Comparison of ENCODE assay signal across 30 cellular contexts in the genomic region with DNA sequence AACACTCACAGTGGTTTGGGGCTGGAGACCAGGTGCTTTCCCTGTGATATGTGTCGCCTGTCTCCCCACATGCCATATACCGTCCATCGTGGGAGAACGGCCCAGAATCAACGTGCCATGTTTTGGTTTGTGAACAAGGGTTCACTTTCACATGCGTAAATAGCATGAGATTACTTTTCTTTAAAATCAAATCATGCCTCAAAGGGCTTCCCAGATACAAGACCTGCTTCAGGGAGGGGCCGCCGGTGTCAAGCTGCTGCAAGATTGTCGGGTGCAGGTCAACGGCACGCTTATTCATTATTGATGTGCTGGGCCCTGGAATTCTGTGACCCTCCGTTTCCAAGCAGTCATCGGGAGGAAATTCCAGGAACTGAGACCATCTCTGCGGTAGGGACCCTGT.
"Had no signal": no experiment of that assay in that cellular context is flagged by ENCODE, and none has a peak within 500 bp of the region (broad histone marks: within the 10 kb centered on the region; RNA-seq: fewer than 3 reads in every experiment).

No MANE protein-coding gene starts in this region.

- H3K27ac ChIP-seq: adrenal gland, ascending aorta, body of pancreas, brain microvascular endothelial cell, breast epithelium, cardiac muscle cell had no signal

- H3K27me3 ChIP-seq: adrenal gland, ascending aorta, body of pancreas, brain microvascular endothelial cell, breast epithelium, cardiac muscle cell had no signal

- H3K4me1 ChIP-seq: adrenal gland, ascending aorta, body of pancreas, breast epithelium had no signal

- H3K4me3 ChIP-seq: adrenal gland, ascending aorta, body of pancreas, breast epithelium, cardiac muscle cell had no signal

- H3K9me3 ChIP-seq: adrenal gland, ascending aorta, body of pancreas, breast epithelium had no signal

- DNase-seq: activated effector memory CD4-positive, alpha-beta T cell treated with anti-CD3 and anti-CD28 coated beads, Interleukin-2, amount 50 U/mL, for 16 hours; activated effector memory CD4-positive, alpha-beta T cell treated with Interleukin-2 at 50 U/mL for 16 hours; activated gamma-delta T cell; activated gamma-delta T cell treated with Interleukin-2 at 50 U/mL for 16 hours; activated naive CD4-positive, alpha-beta T cell; activated naive CD4-positive, alpha-beta T cell treated with anti-CD3 and anti-CD28 coated beads for 36 hours; activated naive CD4-positive, alpha-beta T cell treated with anti-CD3 and anti-CD28 coated beads, Interleukin-2, amount 10 ng/mL, durations not matched to agents 7 days and 5 days; activated naive CD4-positive, alpha-beta T cell treated with anti-CD3 and anti-CD28 coated beads, Interleukin-2, amount 50 U/mL, for 16 hours; activated naive CD4-positive, alpha-beta T cell treated with Interleukin-2 at 50 U/mL for 16 hours; activated naive CD8-positive, alpha-beta T cell treated with anti-CD3 and anti-CD28 coated beads for 36 hours; activated naive CD8-positive, alpha-beta T cell treated with anti-CD3 and anti-CD28 coated beads, Interleukin-2, amount 10 ng/mL, durations not matched to agents 7 days and 5 days; activated naive CD8-positive, alpha-beta T cell treated with anti-CD3 and anti-CD28 coated beads, Interleukin-2, amount 50 U/mL, for 24 hours; activated T-cell treated with anti-CD3 and anti-CD28 coated beads, Interleukin-2, amount 50 U/mL, for 1 hour; activated T-cell treated with anti-CD3 and anti-CD28 coated beads, Interleukin-2, amount 50 U/mL, for 24 hours; activated T-cell treated with anti-CD3 and anti-CD28 coated beads, Interleukin-2, amount 50 U/mL, for 4 hours; activated T-cell treated with anti-CD3 and anti-CD28 coated beads, Interleukin-2, amount 50 U/mL, for 48 hours; activated T-cell treated with anti-CD3 and anti-CD28 coated beads, Interleukin-2, amount 50 U/mL, for 72 hours; adrenal gland; amniotic stem cell; amygdala; anterior cingulate cortex; body of pancreas; brain microvascular endothelial cell; central memory CD4-positive, alpha-beta T cell; cerebellar nuclear complex had no signal

- H3K36me3 ChIP-seq: ascending aorta, breast epithelium, cardiac muscle cell had no signal

- ATAC-seq: activated naive CD4-positive, alpha-beta T cell treated with anti-CD3 and anti-CD28 coated beads, Interleukin-2, amount 50 U/mL, for 72 hours; activated naive CD8-positive, alpha-beta T cell treated with anti-CD3 and anti-CD28 coated beads, Interleukin-2, amount 50 U/mL, for 24 hours; activated T-cell treated with anti-CD3 and anti-CD28 coated beads, Interleukin-2, amount 50 U/mL, for 4 hours; activated T-cell treated with anti-CD3 and anti-CD28 coated beads, Interleukin-2, amount 50 U/mL, for 72 hours; activated T-helper 17 cell treated with anti-CD3 and anti-CD28 coated beads, Interleukin-2, amount 50 U/mL, for 72 hours; body of pancreas had no signal
